16 cellular contexts compared by ENCODE assay signal in the genomic region with DNA sequence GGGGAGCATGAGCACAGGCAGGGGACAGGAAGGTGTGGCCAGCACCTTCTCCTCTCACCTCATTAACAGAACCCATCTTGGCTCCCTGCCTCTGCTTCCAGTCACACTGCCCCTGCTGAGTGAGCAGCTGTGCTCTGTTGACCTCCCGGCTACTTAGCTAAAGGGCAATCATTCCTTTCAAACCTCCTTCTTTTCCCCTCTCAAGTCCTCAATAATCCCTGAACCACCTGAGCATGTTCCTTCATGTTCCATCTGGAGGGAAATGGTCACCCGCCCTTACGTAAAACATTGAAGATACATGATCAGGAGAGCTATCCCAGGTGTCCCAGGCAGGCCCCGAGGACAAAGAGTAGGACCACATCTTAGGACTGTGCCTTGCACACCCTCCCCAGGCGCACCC. TPM values are rescaled to one million over a fixed set of nuclear protein-coding genes. Genes with fewer than 3 reads are reported as not detected.
DNase-seq lines count a peak whose midpoint lies in the region; ATAC-seq and TF ChIP-seq lines count a peak whose summit lies in the region.
"Had no signal": no experiment of that assay in that cellular context is flagged by ENCODE, and none has a peak within 500 bp of the region (broad histone marks: within the 10 kb centered on the region; RNA-seq: fewer than 3 reads in every experiment).

No MANE protein-coding gene starts in this region.

- no peak for DNase-seq in CD4-positive, alpha-beta memory T cell
- peak; percentile 34 for DNase-seq in G401 (ENCODE audit: low spot score)
- no peak for DNase-seq in WTC11 (ENCODE audit: low spot score)
- DNase-seq in left lobe of liver (ENCODE audit: low spot score) = peak; percentile 21
- no peak for DNase-seq in mucosa of gallbladder (ENCODE audit: low spot score)
- no peak for DNase-seq in hepatocyte (ENCODE audit: low spot score)
- DNase-seq in A673 (ENCODE audit: low spot score) = no peak
- DNase-seq: activated CD8-positive, alpha-beta memory T cell treated with anti-CD3 and anti-CD28 coated beads for 24 hours; CD4-positive, alpha-beta T cell; effector memory CD4-positive, alpha-beta T cell; heart right ventricle; NCI-H1436 treated with DMSO at 0.1 percent for 48 hours; OCI-M1 had no signal

- no peak overlapping the region for H3K4me3 Mint-ChIP-seq in CD4-positive, alpha-beta memory T cell
- H3K4me3 Mint-ChIP-seq in WTC11 = no peak overlapping the region
- H3K4me3 Mint-ChIP-seq: CD4-positive, alpha-beta T cell; T-helper 2 cell treated with Interferon-gamma antibody and Interleukin-4, amounts not matched to agents 5 μg/mL and 100 μg/mL, for 36 hours had no signal

- no peaks in the 10 kb centered on the region for H3K27me3 Mint-ChIP-seq in CD4-positive, alpha-beta memory T cell
- no peaks in the 10 kb centered on the region for H3K27me3 Mint-ChIP-seq in WTC11 (ENCODE audit: low read depth)
- H3K27me3 Mint-ChIP-seq: CD4-positive, alpha-beta T cell had no signal

- H3K27ac ChIP-seq in CD4-positive, alpha-beta memory T cell (ENCODE audit: low read depth, low read length) = no peak overlapping the region
- no peak overlapping the region for H3K27ac ChIP-seq in hepatocyte
- H3K27ac ChIP-seq in A673 (ENCODE audit: low read depth, low read length, poor library complexity, severe bottlenecking) = no peak overlapping the region
- H3K27ac ChIP-seq: heart right ventricle had no signal

- H4K20me1 ChIP-seq in hepatocyte (ENCODE audit: insufficient read depth, poor library complexity, severe bottlenecking) = no peaks in the 10 kb centered on the region

- H3K9me2 ChIP-seq in hepatocyte (replicated peaks; ENCODE audit: insufficient read depth) = no peaks in the 10 kb centered on the region

- peaks cover 44 to 80% of the 10 kb centered on the region in 2 donors for H3K36me3 Mint-ChIP-seq in CD4-positive, alpha-beta memory T cell
- peaks cover 48% of the 10 kb centered on the region for H3K36me3 Mint-ChIP-seq in WTC11

- H3K4me1 Mint-ChIP-seq in CD4-positive, alpha-beta memory T cell = peaks cover 0 to 9% (median 6%) of the 10 kb centered on the region in 4 donors
- peaks cover 33% of the 10 kb centered on the region for H3K4me1 Mint-ChIP-seq in WTC11

- H2AFZ ChIP-seq in hepatocyte = no peak overlapping the region

- no peaks in the 10 kb centered on the region for H3K4me1 ChIP-seq in CD4-positive, alpha-beta memory T cell (ENCODE audit: insufficient read depth, low read length)
- H3K4me1 ChIP-seq in hepatocyte (ENCODE audit: insufficient read depth) (peaks cover 6% of the 10 kb centered on the region), A673 (ENCODE audit: insufficient read depth, low read length, poor library complexity, severe bottlenecking) (no peaks in the 10 kb centered on the region)

- peak overlapping the region in 4 of 7 donors; percentile 16 to 75 (median 49) for H3K27ac Mint-ChIP-seq in CD4-positive, alpha-beta memory T cell
- peak overlapping the region; percentile 73 for H3K27ac Mint-ChIP-seq in WTC11
- H3K27ac Mint-ChIP-seq: CD4-positive, alpha-beta T cell; T-helper 2 cell treated with Interferon-gamma antibody and Interleukin-4, amounts not matched to agents 5 μg/mL and 100 μg/mL, for 36 hours had no signal

- H3K79me2 ChIP-seq in hepatocyte = no peaks in the 10 kb centered on the region

- intact Hi-C loops in CD4-positive, alpha-beta memory T cell (cut with micrococcal nuclease) = no loop called here
- intact Hi-C loops in A673 (cut with micrococcal nuclease; ENCODE audit: unreplicated experiment) = no loop called here

- H3K27me3 ChIP-seq in CD4-positive, alpha-beta memory T cell (ENCODE audit: insufficient read depth, low read length) = no peaks in the 10 kb centered on the region
- H3K27me3 ChIP-seq in hepatocyte (no peaks in the 10 kb centered on the region), A673 (replicated peaks; ENCODE audit: insufficient read depth, low read depth, low read length, poor library complexity) (no peaks in the 10 kb centered on the region)
- H3K27me3 ChIP-seq: heart right ventricle had no signal

- no TSS peak for BruUV-seq in A673 (replicated peaks; lab: Mats Ljungman, UMichigan)

- no peak overlapping the region for H3K4me3 ChIP-seq in CD4-positive, alpha-beta memory T cell (ENCODE audit: low read length in 2 of 2)
- no peak overlapping the region for H3K4me3 ChIP-seq in hepatocyte
- no peak overlapping the region for H3K4me3 ChIP-seq in A673 (ENCODE audit: low read depth, low read length, poor library complexity, severe bottlenecking)
- H3K4me3 ChIP-seq: heart right ventricle, lung had no signal

- 84% methylated on average over 5 of the region's 5 CpGs for WGBS in hepatocyte (ENCODE audit: low lambda C conversion rate, missing lambda C conversion rate)

- CTCF ChIA-PET in CD4-positive, alpha-beta memory T cell (lab: Charles Lee; ENCODE audit: partially characterized antibody) = interaction anchor here (0.6 to 0.7 kb wide), 2 partner anchors 16 to 308 kb away, joined by 3 to 4 read pairs; no protein-coding TSS in a partner anchor
- CTCF ChIA-PET in WTC11 (lab: Charles Lee) = interaction anchor here (1.2 to 1.8 kb wide), 4 partner anchors 9 to 452 kb away, joined by 3 to 5 read pairs (median 4); a partner anchor contains a TSS
- CTCF ChIA-PET in A673 (lab: Charles Lee) = no interaction called here

- in situ Hi-C loops in G401 (cut with HindIII; ENCODE audit: low sequenced_read_pairs) = no loop called here

- ATAC-seq in WTC11 = no peak
- ATAC-seq in left lobe of liver = no peak
- ATAC-seq in HG03432 (IDR thresholded peaks at IDR 0.05; ENCODE audit: unreplicated experiment) = no peak

- POLR2A ChIA-PET in CD4-positive, alpha-beta memory T cell (lab: Charles Lee; ENCODE audit: partially characterized antibody) = no interaction called here
- POLR2A ChIA-PET in WTC11 (lab: Charles Lee) = no interaction called here
- POLR2A ChIA-PET in A673 (lab: Charles Lee; ENCODE audit: low non-redundant PET) = no interaction called here

- TF ChIP-seq CTCF in WTC11 (IDR thresholded peaks at IDR 0.05) = no peak
- TF ChIP-seq CTCF in hepatocyte (IDR thresholded peaks at IDR 0.05; ENCODE audit: poor library complexity) = no peak
- TF ChIP-seq CTCF in A673 (conservative IDR thresholded peaks at IDR 0.05; ENCODE audit: low read depth, low read length) = no peak

- H3K36me3 ChIP-seq in CD4-positive, alpha-beta memory T cell (ENCODE audit: insufficient read depth, low read length) = peaks cover 26% of the 10 kb centered on the region
- H3K36me3 ChIP-seq in hepatocyte (replicated peaks; ENCODE audit: insufficient read depth, low read depth) (no peaks in the 10 kb centered on the region), A673 (ENCODE audit: insufficient read depth, low read length, poor library complexity, severe bottlenecking) (no peaks in the 10 kb centered on the region)

- no peaks in the 10 kb centered on the region for H3K9me3 ChIP-seq in CD4-positive, alpha-beta memory T cell (ENCODE audit: control insufficient read depth in 1 of 2, low read length in 2 of 2)
- H3K9me3 ChIP-seq in hepatocyte (ENCODE audit: low read depth) = no peaks in the 10 kb centered on the region
- H3K9me3 ChIP-seq in A673 (ENCODE audit: low read depth, low read length, poor library complexity, severe bottlenecking) = no peaks in the 10 kb centered on the region
- H3K9me3 ChIP-seq: heart right ventricle had no signal

- no peak overlapping the region for H3K4me2 ChIP-seq in hepatocyte

- no peaks in the 10 kb centered on the region for H3K9me3 Mint-ChIP-seq in CD4-positive, alpha-beta memory T cell
- no peaks in the 10 kb centered on the region for H3K9me3 Mint-ChIP-seq in WTC11
- H3K9me3 Mint-ChIP-seq: CD4-positive, alpha-beta T cell; T-helper 2 cell treated with Interferon-gamma antibody and Interleukin-4, amounts not matched to agents 5 μg/mL and 100 μg/mL, for 36 hours had no signal

TF ChIP-seq in WTC11, 78 proteins besides CTCF, POLR2A, EP300 and RAD21:
- TF ChIP-seq ZNF423 (CRISPR knock-in tag; IDR thresholded peaks at IDR 0.05) (peak; percentile 26; the same call in 1 of the 2 replicates), NFATC4 (CRISPR knock-in tag; IDR thresholded peaks at IDR 0.05) (no peak)
- TF ChIP-seq, protein P1, sequence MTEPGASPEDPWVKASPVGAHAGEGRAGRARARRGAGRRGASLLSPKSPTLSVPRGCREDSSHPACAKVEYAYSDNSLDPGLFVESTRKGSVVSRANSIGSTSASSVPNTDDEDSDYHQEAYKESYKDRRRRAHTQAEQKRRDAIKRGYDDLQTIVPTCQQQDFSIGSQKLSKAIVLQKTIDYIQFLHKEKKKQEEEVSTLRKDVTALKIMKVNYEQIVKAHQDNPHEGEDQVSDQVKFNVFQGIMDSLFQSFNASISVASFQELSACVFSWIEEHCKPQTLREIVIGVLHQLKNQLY (CRISPR knock-in tag; IDR thresholded peaks at IDR 0.05) = no peak

RNA-seq across cellular contexts. Expression of a gene that starts 21.7 kb away (rescaled TPM):
- total RNA-seq in CD4-positive, alpha-beta memory T cell = 10 to 100 TPM; 22.6 to 25.1 TPM
- 10 to 100 TPM; 40.3 to 57.5 TPM for polyA plus RNA-seq in CD4-positive, alpha-beta memory T cell
- 50.7 and 57.7 TPM in 2 replicates for total RNA-seq in G401 (2014; rRNA removed; shearing (Covaris generic))
- total RNA-seq in WTC11 (2021) (30.7 to 32.9 TPM (median 31.3 TPM) in 3 replicates), left lobe of liver (18.1 TPM), mucosa of gallbladder (25.1 TPM), hepatocyte (38.6 and 42.8 TPM in 2 replicates), A673 (2021) (50.0 and 52.0 TPM in 2 replicates)
- 26.8 and 27.7 TPM in 2 replicates for polyA plus RNA-seq in hepatocyte

RNA-seq across cellular contexts. Expression of a gene that starts 44.6 kb away (rescaled TPM):
- total RNA-seq in CD4-positive, alpha-beta memory T cell = 1 to 10 TPM; 4.1 to 5.3 TPM
- polyA plus RNA-seq in CD4-positive, alpha-beta memory T cell = under 1 TPM in 1 of 2 donors, not detected in 1; 0.17 TPM
- total RNA-seq in G401 (2014; rRNA removed; shearing (Covaris generic)) = not detected in 2 replicates
- total RNA-seq in WTC11 (2021) (2.0 to 3.7 TPM (median 2.7 TPM) in 3 replicates), left lobe of liver (0.81 TPM), mucosa of gallbladder (0.43 TPM), hepatocyte (0.72 and 0.93 TPM in 2 replicates), A673 (2021) (1.7 and 2.0 TPM in 2 replicates)
- polyA plus RNA-seq in hepatocyte = 0.41 TPM in 1 of 2 replicates, not detected in the other

Comparison
In these comparisons a context has a peak if more than half of its experiments do, and no peak if none do; other contexts are left out.
1. DNase-seq: peak in G401 (single experiment) and left lobe of liver (single experiment); none in CD4-positive, alpha-beta memory T cell (0 of 5), WTC11 (single experiment), mucosa of gallbladder (single experiment), hepatocyte (single experiment) and A673 (single experiment).